ENCODE assay signal across 8 cellular contexts in genomic region chr11:68750197-68750987, GRCh38. TPM values are rescaled to one million over a fixed set of nuclear protein-coding genes. Genes with fewer than 3 reads are reported as not detected.
A peak's percentile ranks its signal among the peaks of the same experiment; 100 is the strongest.
DNase-seq lines count a peak whose midpoint lies in the region; ATAC-seq and TF ChIP-seq lines count a peak whose summit lies in the region.

No MANE protein-coding gene starts in this region.

- H4K20me1 ChIP-seq in smooth muscle cell (ENCODE audit: low read depth), result no peaks in the 10 kb centered on the region

- no peaks in the 10 kb centered on the region for H3K79me2 ChIP-seq in smooth muscle cell (ENCODE audit: low read depth)

- no peak for ATAC-seq in activated CD8-positive, alpha-beta T cell treated with anti-CD3 and anti-CD28 coated beads for 36 hours
- no peak for ATAC-seq in HG03139 (IDR thresholded peaks at IDR 0.05; ENCODE audit: unreplicated experiment)

- peaks cover 3% of the 10 kb centered on the region for H3K4me1 Mint-ChIP-seq in activated CD8-positive, alpha-beta T cell treated with anti-CD3 and anti-CD28 coated beads for 36 hours (ENCODE audit: low read depth)

- intact Hi-C loops in activated CD8-positive, alpha-beta T cell treated with anti-CD3 and anti-CD28 coated beads for 36 hours (cut with micrococcal nuclease), result no loop called here

- H3K9ac ChIP-seq in smooth muscle cell (ENCODE audit: low read depth), result no peak overlapping the region

- TF ChIP-seq CTCF in LNCaP clone FGC (IDR thresholded peaks at IDR 0.05; ENCODE audit: control insufficient read depth, extremely low read depth, insufficient read depth), result no peak
- TF ChIP-seq CTCF in activated CD8-positive, alpha-beta T cell treated with anti-CD3 and anti-CD28 coated beads for 36 hours (IDR thresholded peaks at IDR 0.05), result no peak
- TF ChIP-seq CTCF in smooth muscle cell (IDR thresholded peaks at IDR 0.05; ENCODE audit: borderline replicate concordance, insufficient read depth, poor library complexity, severe bottlenecking), result no peak

- H3K27ac Mint-ChIP-seq in activated CD8-positive, alpha-beta T cell treated with anti-CD3 and anti-CD28 coated beads for 36 hours, result no peak overlapping the region

- WGBS in smooth muscle cell (ENCODE audit: low lambda C conversion rate), result 22% methylated on average over 41 of the region's 74 CpGs

- H3K4me3 ChIP-seq in LNCaP clone FGC (ENCODE audit: low read depth, low read length), result peak overlapping the region; percentile 45; the same call in 1 of the 2 replicates
- H3K4me3 ChIP-seq in smooth muscle cell, result peak overlapping the region; percentile 4
- H3K4me3 ChIP-seq in effector memory CD4-positive, alpha-beta T cell (ENCODE audit: insufficient read depth, low read depth, low read length, poor library complexity, severe bottlenecking), result no peak overlapping the region

- peak overlapping the region; percentile 33 for H3K4me3 Mint-ChIP-seq in activated CD8-positive, alpha-beta T cell treated with anti-CD3 and anti-CD28 coated beads for 36 hours

- no peaks in the 10 kb centered on the region for H3K9me3 Mint-ChIP-seq in activated CD8-positive, alpha-beta T cell treated with anti-CD3 and anti-CD28 coated beads for 36 hours

- CTCF ChIA-PET in activated CD8-positive, alpha-beta T cell treated with anti-CD3 and anti-CD28 coated beads for 36 hours (lab: Charles Lee), result no interaction called here

- no peaks in the 10 kb centered on the region for H3K36me3 Mint-ChIP-seq in activated CD8-positive, alpha-beta T cell treated with anti-CD3 and anti-CD28 coated beads for 36 hours (ENCODE audit: low read depth)

- no peaks in the 10 kb centered on the region for H3F3A ChIP-seq in smooth muscle cell (ENCODE audit: low read depth)

- no peaks in the 10 kb centered on the region for H3K4me1 ChIP-seq in smooth muscle cell (ENCODE audit: low read depth)
- peaks cover 2% of the 10 kb centered on the region for H3K4me1 ChIP-seq in effector memory CD4-positive, alpha-beta T cell (ENCODE audit: control insufficient read depth, insufficient read depth, low read length, poor library complexity, severe bottlenecking)

- DNase-seq in LNCaP clone FGC (ENCODE audit: low read depth), result no peak
- DNase-seq in activated CD8-positive, alpha-beta T cell treated with anti-CD3 and anti-CD28 coated beads for 36 hours, result peak; percentile 12
- DNase-seq in germinal center (ENCODE audit: low spot score), result peak; percentile 29
- no peak for DNase-seq in smooth muscle cell (lab: John Stamatoyannopoulos, UW; ENCODE audit: unreplicated experiment)
- no peak for DNase-seq in effector memory CD4-positive, alpha-beta T cell
- DNase-seq in DMS 273 treated with DMSO at 0.1 percent for 48 hours (lab: John Stamatoyannopoulos, UW), result no peak
- DNase-seq in middle frontal gyrus (ENCODE audit: extremely low spot score, low spot score), result no peak

- no peaks in the 10 kb centered on the region for H3K27me3 ChIP-seq in smooth muscle cell (ENCODE audit: low read depth)
- H3K27me3 ChIP-seq in effector memory CD4-positive, alpha-beta T cell (replicated peaks; ENCODE audit: control insufficient read depth, insufficient read depth, low read length, poor library complexity, severe bottlenecking), result no peaks in the 10 kb centered on the region

- peak overlapping the region; percentile 85 for H3K4me2 ChIP-seq in smooth muscle cell

- POLR2A ChIA-PET in activated CD8-positive, alpha-beta T cell treated with anti-CD3 and anti-CD28 coated beads for 36 hours (lab: Charles Lee), result no interaction called here

- H3K36me3 ChIP-seq in smooth muscle cell (ENCODE audit: low read depth), result no peaks in the 10 kb centered on the region
- H3K36me3 ChIP-seq in effector memory CD4-positive, alpha-beta T cell (ENCODE audit: control insufficient read depth, insufficient read depth, low read length), result peaks cover 14% of the 10 kb centered on the region

- no peaks in the 10 kb centered on the region for H3K27me3 Mint-ChIP-seq in activated CD8-positive, alpha-beta T cell treated with anti-CD3 and anti-CD28 coated beads for 36 hours

- no peaks in the 10 kb centered on the region for H3K9me3 ChIP-seq in smooth muscle cell (replicated peaks; ENCODE audit: low read depth)
- no peaks in the 10 kb centered on the region for H3K9me3 ChIP-seq in effector memory CD4-positive, alpha-beta T cell (ENCODE audit: control insufficient read depth, low read length)

- peak overlapping the region; percentile 84 for H2AFZ ChIP-seq in smooth muscle cell (ENCODE audit: low read depth)

- peak overlapping the region; percentile 61 for H3K27ac ChIP-seq in smooth muscle cell (ENCODE audit: low read depth)
- H3K27ac ChIP-seq in effector memory CD4-positive, alpha-beta T cell (ENCODE audit: insufficient read depth, low read length, poor library complexity, severe bottlenecking), result no peak overlapping the region

RNA-seq across cellular contexts. Expression of gene TESMIN, which starts 0.9 kb away (rescaled TPM):
- 1 to 10 TPM; 3.4 to 4.9 TPM for total RNA-seq in activated CD8-positive, alpha-beta T cell treated with anti-CD3 and anti-CD28 coated beads for 36 hours
- 0.45 and 1.3 TPM in 2 replicates for total RNA-seq in smooth muscle cell
- polyA plus RNA-seq in smooth muscle cell, result 1.6 and 4.8 TPM in 2 replicates

Comparison
In these comparisons a context has a peak if more than half of its experiments do, and no peak if none do; other contexts are left out.
1. DNase-seq: peak in activated CD8-positive, alpha-beta T cell treated with anti-CD3 and anti-CD28 coated beads for 36 hours (single experiment) and germinal center (single experiment); none in LNCaP clone FGC (single experiment), smooth muscle cell (single experiment), effector memory CD4-positive, alpha-beta T cell (0 of 3), DMS 273 treated with DMSO at 0.1 percent for 48 hours (single experiment) and middle frontal gyrus (single experiment).